ENCODE assay signal across 8 cellular contexts in the genomic region with DNA sequence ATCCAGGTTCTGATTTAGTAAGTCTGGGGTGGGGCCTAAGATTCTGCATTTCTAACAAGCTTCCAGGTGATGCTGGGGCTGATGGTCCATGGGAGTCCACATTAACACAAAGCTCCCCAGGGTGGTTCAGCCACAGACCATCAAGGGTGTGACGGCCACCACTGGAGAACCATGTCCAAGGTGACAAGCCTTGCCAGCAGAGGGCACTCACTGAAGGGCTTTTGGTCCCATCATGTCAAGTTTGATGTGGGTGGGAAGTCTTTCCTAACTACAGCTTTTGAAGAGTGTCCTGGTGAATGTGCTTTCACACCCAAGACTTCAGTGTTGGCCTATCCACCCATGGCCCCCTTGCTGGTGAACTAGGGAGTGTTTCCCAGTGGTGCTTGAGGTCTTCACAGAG.
DNase-seq lines count a peak whose midpoint lies in the region; FAIRE-seq and TF ChIP-seq lines count a peak whose summit lies in the region.

No MANE protein-coding gene starts in this region.

- H3K36me3 Mint-ChIP-seq in progenitor cell of endocrine pancreas (ENCODE audit: insufficient read depth): no peaks in the 10 kb centered on the region

- H3K9me3 ChIP-seq in SK-N-SH: no peaks in the 10 kb centered on the region

- CTCF ChIA-PET in AG04449 (lab: Yijun Ruan, JAX) (interaction anchor here (0.7 to 6.8 kb wide), 15 partner anchors 9 to 445 kb away, joined by 3 to 38 read pairs (median 4); a partner anchor contains a TSS), SK-N-SH (lab: Yijun Ruan, JAX) (interaction anchor here (0.6 to 3.4 kb wide), 18 partner anchors 8 to 440 kb away, joined by 3 to 23 read pairs (median 4); no protein-coding TSS in a partner anchor)

- peak; percentile 59 for TF ChIP-seq RAD21 in SK-N-SH (IDR thresholded peaks at IDR 0.05; ENCODE audit: low read length)

- no peaks in the 10 kb centered on the region for H3K36me3 ChIP-seq in SK-N-SH (replicated peaks in 1 of 2; ENCODE audit: control insufficient read depth in 1 of 2, insufficient read depth in 2 of 2, low read length in 1 of 2)

- H3K27me3 ChIP-seq in SK-N-SH (ENCODE audit: insufficient read depth): peaks cover 2% of the 10 kb centered on the region; the same call in 1 of the 2 replicates

- no peaks in the 10 kb centered on the region for H3K79me2 ChIP-seq in SK-N-SH (ENCODE audit: insufficient read depth)

- POLR2A ChIA-PET in AG04449 (lab: Yijun Ruan, JAX) (interaction anchor here (0.6 kb wide), 1 partner anchor 1260 kb away, joined by 3 read pairs; no protein-coding TSS in a partner anchor), SK-N-SH (lab: Yijun Ruan, JAX) (interaction anchor here (0.7 kb wide), 1 partner anchor 48 kb away, joined by 3 read pairs; no protein-coding TSS in a partner anchor)

- H3K4me1 ChIP-seq in SK-N-SH (ENCODE audit: control insufficient read depth in 1 of 2, insufficient read depth in 2 of 2, low read depth in 1 of 2, low read length in 1 of 2): peaks cover 3 to 9% of the 10 kb centered on the region in 2 experiments; a peak in 2 of 4 replicates

- TF ChIP-seq CTCF in AG04449 (IDR thresholded peaks at IDR 0.05; ENCODE audit: insufficient read depth, low read length, missing control alignments): peak; percentile 66
- peak; percentile 55 for TF ChIP-seq CTCF in SK-N-SH (IDR thresholded peaks at IDR 0.05)
- peak; percentile 47 for TF ChIP-seq CTCF in astrocyte of the cerebellum (IDR thresholded peaks at IDR 0.05; ENCODE audit: low read depth, low read length, missing control alignments)
- no peak for TF ChIP-seq CTCF in progenitor cell of endocrine pancreas (IDR thresholded peaks at IDR 0.05; ENCODE audit: unreplicated experiment)

- no peak overlapping the region for H3K4me2 ChIP-seq in SK-N-SH

- no peaks in the 10 kb centered on the region for H4K20me1 ChIP-seq in SK-N-SH (ENCODE audit: insufficient read depth)

- H3K4me1 Mint-ChIP-seq in progenitor cell of endocrine pancreas (ENCODE audit: low read depth): no peaks in the 10 kb centered on the region

- H3K4me3 Mint-ChIP-seq in progenitor cell of endocrine pancreas (ENCODE audit: low read depth): no peak overlapping the region

- H3K9me2 ChIP-seq in SK-N-SH: no peaks in the 10 kb centered on the region

- no peak overlapping the region for H3K27ac ChIP-seq in SK-N-SH (ENCODE audit: low read depth in 2 of 2, low read length in 1 of 2)

- in situ Hi-C loops in astrocyte of the cerebellum (cut with HindIII; ENCODE audit: low sequenced_read_pairs): loop anchor here (5.0 kb wide), 1 partner anchor 57 kb away; no protein-coding TSS in a partner anchor

- H3F3A ChIP-seq in SK-N-SH (replicated peaks; ENCODE audit: insufficient read depth): peaks cover 5% of the 10 kb centered on the region

- no peak for FAIRE-seq in GM12891 (lab: Jason Lieb, UNC)

- no peak overlapping the region for H2AFZ ChIP-seq in SK-N-SH (ENCODE audit: low read depth)

- DNase-seq in AG04449 (ENCODE audit: low read depth, low spot score) (no peak), GM12891 (ENCODE audit: insufficient read length, low spot score) (peak; percentile 30), SK-N-SH (no peak), astrocyte of the cerebellum (ENCODE audit: low read depth) (no peak), myocyte (ENCODE audit: low read depth) (peak; percentile 55), kidney glomerular epithelial cell (lab: John Stamatoyannopoulos, UW) (no peak), progenitor cell of endocrine pancreas (ENCODE audit: low spot score, unreplicated experiment) (no peak), NCI-H1694 treated with DMSO at 0.1 percent for 48 hours (lab: John Stamatoyannopoulos, UW) (no peak)

- H3K9ac ChIP-seq in SK-N-SH: no peak overlapping the region

- no peak for TF ChIP-seq EP300 in SK-N-SH (IDR thresholded peaks at IDR 0.05; ENCODE audit: borderline replicate concordance in 1 of 2, low read depth in 1 of 2, low read length in 1 of 2)

- no peaks in the 10 kb centered on the region for H3K9me3 Mint-ChIP-seq in progenitor cell of endocrine pancreas (ENCODE audit: low read depth)

- H3K4me3 ChIP-seq in AG04449 (ENCODE audit: low read depth, low read length) (no peak overlapping the region), SK-N-SH (ENCODE audit: low read depth in 2 of 2, low read length in 1 of 2) (no peak overlapping the region), astrocyte of the cerebellum (ENCODE audit: low read depth, low read length) (no peak overlapping the region)

- 86% methylated on average over 1 of the region's 1 CpG for WGBS in SK-N-SH (ENCODE audit: low lambda C conversion rate)

- H3K27ac Mint-ChIP-seq in progenitor cell of endocrine pancreas: no peak overlapping the region

- peaks cover 5% of the 10 kb centered on the region for H3K27me3 Mint-ChIP-seq in progenitor cell of endocrine pancreas

- no peak for TF ChIP-seq POLR2A in GM12891 (IDR thresholded peaks at IDR 0.05; ENCODE audit: low read depth, low read length)

TF ChIP-seq in GM12891, 5 proteins besides CTCF, POLR2A, EP300 and RAD21:
- TF ChIP-seq POLR2AphosphoS5 (IDR thresholded peaks at IDR 0.05; ENCODE audit: low read depth, low read length): no peak
- TF ChIP-seq TAF1 (IDR thresholded peaks at IDR 0.05; ENCODE audit: low read depth, low read length): no peak
- TF ChIP-seq SPI1 (IDR thresholded peaks at IDR 0.05; ENCODE audit: low read depth, low read length): no peak
- no peak for TF ChIP-seq POU2F2 (IDR thresholded peaks at IDR 0.05; ENCODE audit: low read depth, low read length)
- TF ChIP-seq PAX5 (IDR thresholded peaks at IDR 0.05; ENCODE audit: insufficient read depth, low read length, severe bottlenecking): no peak

TF ChIP-seq in SK-N-SH, 30 proteins besides CTCF, POLR2A, EP300 and RAD21:
- TF ChIP-seq SMC3 (IDR thresholded peaks at IDR 0.05; ENCODE audit: low read depth, low read length) (peak; percentile 59), FOXM1 (IDR thresholded peaks at IDR 0.05; ENCODE audit: low read depth) (no peak)
TF ChIP-seq in SK-N-SH: peak in this region for 1.

Comparison
In these comparisons a context has a peak if more than half of its experiments do, and no peak if none do; other contexts are left out.
1. DNase-seq: peak in GM12891 (single experiment) and myocyte (single experiment); none in AG04449 (single experiment), SK-N-SH (single experiment), astrocyte of the cerebellum (single experiment), kidney glomerular epithelial cell (single experiment), progenitor cell of endocrine pancreas (single experiment) and NCI-H1694 treated with DMSO at 0.1 percent for 48 hours (single experiment).